Comparison of ENCODE assay signal across 32 cellular contexts in genomic region chr2:240165638-240166037, GRCh38. TPM values are rescaled to one million over a fixed set of nuclear protein-coding genes. Genes with fewer than 3 reads are reported as not detected.
"Had no signal": no experiment of that assay in that cellular context is flagged by ENCODE, and none has a peak within 500 bp of the region (broad histone marks: within the 10 kb centered on the region; RNA-seq: fewer than 3 reads in every experiment).

No MANE protein-coding gene starts in this region.

- H3K27ac ChIP-seq: gastrocnemius medialis, left lung, parathyroid adenoma, psoas muscle, SK-N-MC, thoracic aorta, vagina had no signal

- ATAC-seq: activated naive CD4-positive, alpha-beta T cell treated with anti-CD3 and anti-CD28 coated beads, Interleukin-2, amount 50 U/mL, for 72 hours; effector memory CD8-positive, alpha-beta T cell; gastrocnemius medialis; left lung; mucosa of descending colon; psoas muscle; stimulated activated effector memory CD8-positive, alpha-beta T cell treated with anti-CD3 and anti-CD28 coated beads, Interleukin-12 subunit alpha, Interleukin-12 subunit beta, amount 100 ng/mL, for 72 hours had no signal

- H3K4me3 ChIP-seq: gastrocnemius medialis, left lung, mucosa of descending colon, psoas muscle, SK-N-MC, thoracic aorta, vagina had no signal

- H3K4me1 ChIP-seq: gastrocnemius medialis, left lung, parathyroid adenoma, psoas muscle, vagina had no signal

- DNase-seq: activated CD4-positive, alpha-beta memory T cell treated with anti-CD3 and anti-CD28 coated beads for 36 hours; activated CD4-positive, alpha-beta T cell treated with anti-CD3 and anti-CD28 coated beads, Interleukin-2, amount 10 ng/mL, durations not matched to agents 24 days and 14 days; activated CD4-positive, CD25-positive, alpha-beta regulatory T cell treated with anti-CD3 and anti-CD28 coated beads, Interleukin-2, amount 50 U/mL, for 72 hours; activated CD8-positive, alpha-beta memory T cell treated with anti-CD3 and anti-CD28 coated beads, Interleukin-2, amount 50 U/mL, for 4 hours; activated gamma-delta T cell treated with Interleukin-2 at 50 U/mL for 16 hours; activated T-cell treated with anti-CD3 and anti-CD28 coated beads, Interleukin-2, amount 50 U/mL, for 1 hour; cortex of kidney; effector memory CD8-positive, alpha-beta T cell; erythroblast; gastrocnemius medialis; head of caudate nucleus; mucosa of descending colon; nephron progenitor cell; nucleus accumbens; psoas muscle; stimulated activated CD4-positive, alpha-beta T cell treated with anti-CD3 and anti-CD28 coated beads, Interleukin-4, amount 100 ng/mL, for 24 hours; T-helper 2 cell; trophoblast cell had no signal

- H3K27me3 ChIP-seq: gastrocnemius medialis, vagina had no signal

- H3K36me3 ChIP-seq: gastrocnemius medialis, left lung, thoracic aorta, vagina had no signal

- H3K9me3 ChIP-seq: gastrocnemius medialis, left lung, mucosa of descending colon, psoas muscle, thoracic aorta, vagina had no signal

RNA-seq across cellular contexts. Expression of gene OTOS, which starts 25.2 kb away (rescaled TPM):
- total RNA-seq: activated CD4-positive, alpha-beta memory T cell treated with anti-CD3 and anti-CD28 coated beads for 36 hours; activated CD4-positive, alpha-beta T cell treated with anti-CD3 and anti-CD28 coated beads, Interleukin-2, amount 10 ng/mL, durations not matched to agents 24 days and 14 days; activated CD8-positive, alpha-beta memory T cell treated with anti-CD3 and anti-CD28 coated beads for 36 hours; activated naive CD4-positive, alpha-beta T cell treated with anti-CD3 and anti-CD28 coated beads, Interleukin-2, amount 50 U/mL, for 72 hours; activated T-helper 1 cell treated with anti-CD3 and anti-CD28 coated beads, Interleukin-12 subunit alpha, Interleukin-12 subunit beta, Interleukin-2, Interleukin-4 antibody, amounts not matched to agents 30 ng/mL and 10 ng/mL and 1 ng/mL, durations not matched to agents 14 hours and 24 hours and 36 hours; gastrocnemius medialis; left lung; lung microvascular endothelial cell; mesenteric fat pad; mucosa of descending colon; myocyte; psoas muscle; skeletal muscle tissue; subcutaneous adipose tissue; thoracic aorta; vagina had no signal
